ENCODE assay signal across 27 cellular contexts in genomic region chr5:89008291-89008690, GRCh38.
"Had no signal": no experiment of that assay in that cellular context is flagged by ENCODE, and none has a peak within 500 bp of the region (broad histone marks: within the 10 kb centered on the region; RNA-seq: fewer than 3 reads in every experiment).

No MANE protein-coding gene starts in this region.

- H3K4me1 ChIP-seq: stomach, suprapubic skin, testis, thyroid gland, tibial artery, tibial nerve, transverse colon, upper lobe of left lung, upper lobe of right lung, uterus, vagina had no signal

- ATAC-seq: stimulated activated effector memory CD8-positive, alpha-beta T cell treated with anti-CD3 and anti-CD28 coated beads, Interleukin-12 subunit alpha, Interleukin-12 subunit beta, amount 100 ng/mL, for 72 hours; stimulated activated naive B cell treated with anti-CD40 and anti-IgM and Interleukin-4, amounts not matched to agents 10 μg/mL and 1 μg/mL and 100 μg/mL, for 72 hours; stimulated activated naive CD8-positive, alpha-beta T cell treated with anti-CD3 and anti-CD28 coated beads, Interleukin-15, amount 100 ng/mL, for 72 hours; stimulated activated naive CD8-positive, alpha-beta T cell treated with anti-CD3 and anti-CD28 coated beads, Interleukin-15, Interleukin-2, amounts not matched to agents 100 U/mL and 50 U/mL, for 24 hours; upper lobe of right lung had no signal

- H3K27me3 ChIP-seq: stomach, suprapubic skin, testis, thyroid gland, tibial artery, tibial nerve, transverse colon, upper lobe of left lung, upper lobe of right lung, uterus, vagina had no signal

- DNase-seq: stimulated activated CD4-positive, alpha-beta T cell treated with anti-CD3 and anti-CD28 coated beads, Interleukin-2, amount 100 ng/mL, for 48 hours; stimulated activated CD4-positive, alpha-beta T cell treated with anti-CD3 and anti-CD28 coated beads, Interleukin-4, amount 100 ng/mL, for 1 hour; stimulated activated CD4-positive, alpha-beta T cell treated with anti-CD3 and anti-CD28 coated beads, Interleukin-4, amount 100 ng/mL, for 24 hours; stimulated activated CD4-positive, alpha-beta T cell treated with anti-CD3 and anti-CD28 coated beads, Interleukin-4, amount 100 ng/mL, for 4 hours; stimulated activated CD8-positive, alpha-beta memory T cell treated with anti-CD3 and anti-CD28 coated beads, Interleukin-4, amount 100 ng/mL, for 48 hours; stimulated activated naive B cell treated with anti-CD40 and anti-IgM and Interleukin-4, amounts not matched to agents 10 μg/mL and 1 μg/mL and 100 μg/mL, for 72 hours; stimulated activated naive CD4-positive, alpha-beta T cell; stimulated activated naive CD4-positive, alpha-beta T cell treated with Interleukin-2 at 50 U/mL for 16 hours; stimulated activated naive CD8-positive, alpha-beta T cell treated with anti-CD3 and anti-CD28 coated beads, Interleukin-15, amount 100 ng/mL, for 72 hours; stimulated activated naive CD8-positive, alpha-beta T cell treated with anti-CD3 and anti-CD28 coated beads, Interleukin-15, Interleukin-2, amounts not matched to agents 100 U/mL and 50 U/mL, for 24 hours; stomach; substantia nigra; testis; thyroid gland; tibial artery; transverse colon; trophoblast cell; upper lobe of right lung; uterus had no signal

- H3K27ac ChIP-seq: stomach, suprapubic skin, testis, thoracic aorta, thyroid gland, tibial artery, tibial nerve, transverse colon, upper lobe of left lung, upper lobe of right lung, uterus, vagina had no signal

- H3K36me3 Mint-ChIP-seq: stimulated activated effector memory CD8-positive, alpha-beta T cell treated with anti-CD3 and anti-CD28 coated beads, Interleukin-12 subunit alpha, Interleukin-12 subunit beta, amount 100 ng/mL, for 72 hours; type B pancreatic cell had no signal

- H3K27ac Mint-ChIP-seq: stimulated activated effector memory CD8-positive, alpha-beta T cell treated with anti-CD3 and anti-CD28 coated beads, Interleukin-12 subunit alpha, Interleukin-12 subunit beta, amount 100 ng/mL, for 72 hours; stimulated activated naive B cell treated with anti-CD40 and anti-IgM and Interleukin-4, amounts not matched to agents 10 μg/mL and 1 μg/mL and 100 μg/mL, for 72 hours; stimulated activated naive CD8-positive, alpha-beta T cell treated with anti-CD3 and anti-CD28 coated beads, Interleukin-15, amount 100 ng/mL, for 72 hours; stimulated activated naive CD8-positive, alpha-beta T cell treated with anti-CD3 and anti-CD28 coated beads, Interleukin-15, Interleukin-2, amounts not matched to agents 100 ng/mL and 50 ng/mL, for 24 hours; type B pancreatic cell had no signal

- H3K9me3 ChIP-seq: suprapubic skin, testis, thoracic aorta, thyroid gland, tibial artery, transverse colon, uterus, vagina had no signal

- H3K36me3 ChIP-seq: stomach, suprapubic skin, thoracic aorta, thyroid gland, tibial artery, tibial nerve, transverse colon, upper lobe of left lung, upper lobe of right lung, uterus, vagina had no signal

- H3K4me3 ChIP-seq: stomach, suprapubic skin, testis, thoracic aorta, thyroid gland, tibial artery, tibial nerve, transverse colon, upper lobe of left lung, upper lobe of right lung, uterus, vagina had no signal

- H3K27me3 Mint-ChIP-seq: stimulated activated naive B cell treated with anti-CD40 and anti-IgM and Interleukin-4, amounts not matched to agents 10 μg/mL and 1 μg/mL and 100 μg/mL, for 72 hours had no signal

- H3K4me1 Mint-ChIP-seq: stimulated activated effector memory CD8-positive, alpha-beta T cell treated with anti-CD3 and anti-CD28 coated beads, Interleukin-12 subunit alpha, Interleukin-12 subunit beta, amount 100 ng/mL, for 72 hours; stimulated activated naive CD8-positive, alpha-beta T cell treated with anti-CD3 and anti-CD28 coated beads, Interleukin-15, amount 100 ng/mL, for 72 hours had no signal

- H3K9me3 Mint-ChIP-seq: stimulated activated naive CD8-positive, alpha-beta T cell treated with anti-CD3 and anti-CD28 coated beads, Interleukin-15, amount 100 ng/mL, for 72 hours had no signal

- H3K4me3 Mint-ChIP-seq: stimulated activated effector memory CD8-positive, alpha-beta T cell treated with anti-CD3 and anti-CD28 coated beads, Interleukin-12 subunit alpha, Interleukin-12 subunit beta, amount 100 ng/mL, for 72 hours; stimulated activated naive B cell treated with anti-CD40 and anti-IgM and Interleukin-4, amounts not matched to agents 10 μg/mL and 1 μg/mL and 100 μg/mL, for 72 hours; stimulated activated naive CD8-positive, alpha-beta T cell treated with anti-CD3 and anti-CD28 coated beads, Interleukin-15, amount 100 ng/mL, for 72 hours; stimulated activated naive CD8-positive, alpha-beta T cell treated with anti-CD3 and anti-CD28 coated beads, Interleukin-15, Interleukin-2, amounts not matched to agents 100 ng/mL and 50 ng/mL, for 24 hours; type B pancreatic cell had no signal
